Comparison of ENCODE assay signal across 8 cellular contexts in genomic region chr10:93496322-93497041, GRCh38. TPM values are rescaled to one million over a fixed set of nuclear protein-coding genes. Genes with fewer than 3 reads are reported as not detected.
DNase-seq lines count a peak whose midpoint lies in the region; ATAC-seq, FAIRE-seq and TF ChIP-seq lines count a peak whose summit lies in the region.

Gene CEP55 (plus strand): TSS chr10:93496612. CDS start chr10:93500052, 3,440 bp downstream.

- H3K18ac ChIP-seq in H1 (ENCODE audit: extremely low read depth, low read length) (peak within 1 kb of the TSS; percentile 79; the same call in 1 of the 2 replicates), mesendoderm (ENCODE audit: low read length) (peak within 1 kb of the TSS; percentile 20)

- peak; percentile 97 for ATAC-seq in GM21360 (IDR thresholded peaks at IDR 0.05; ENCODE audit: unreplicated experiment)

- H4K20me1 ChIP-seq in H1 (replicated peaks in 1 of 2; ENCODE audit: control insufficient read depth in 1 of 2, insufficient read depth in 2 of 2, low read length in 2 of 2): no peaks in the 10 kb centered on the region

- peaks cover 0 to 7% (median 0%) of the 10 kb centered on the region in 4 experiments; a peak in 1 of 8 replicates for H3K36me3 ChIP-seq in H1 (ENCODE audit: control insufficient read depth in 2 of 4, insufficient read depth in 4 of 4, low read length in 3 of 4)
- H3K36me3 ChIP-seq in mesendoderm (ENCODE audit: control insufficient read depth, insufficient read depth, low read length): no peaks in the 10 kb centered on the region

- H2BK15ac ChIP-seq in H1 (ENCODE audit: low read length) (no peak within 1 kb of the TSS), mesendoderm (replicated peaks; ENCODE audit: low read depth) (no peak within 1 kb of the TSS)

- H3K79me1 ChIP-seq in H1 (ENCODE audit: low read depth, low read length) (no peaks in the 10 kb centered on the region), mesendoderm (ENCODE audit: low read length) (no peaks in the 10 kb centered on the region)

- no peak for TF ChIP-seq EP300 in H1 (IDR thresholded peaks at IDR 0.05; ENCODE audit: borderline replicate concordance in 1 of 2, low read depth in 2 of 2, low read length in 2 of 2)

- H3K4ac ChIP-seq in H1 (replicated peaks; ENCODE audit: insufficient read length, low read depth, low read length): no peak within 1 kb of the TSS
- H3K4ac ChIP-seq in mesendoderm (ENCODE audit: low read depth, low read length): peak within 1 kb of the TSS; percentile 7

- H2BK120ac ChIP-seq in H1 (replicated peaks; ENCODE audit: low read depth, low read length) (no peak within 1 kb of the TSS), mesendoderm (ENCODE audit: low read depth, low read length) (no peak within 1 kb of the TSS)

- H3K4me1 ChIP-seq in H1 (replicated peaks in 1 of 4; ENCODE audit: control insufficient read depth in 3 of 4, insufficient read depth in 4 of 4, low read length in 3 of 4): no peaks in the 10 kb centered on the region; a peak in 1 of 7 replicates
- H3K4me1 ChIP-seq in mesendoderm (ENCODE audit: control insufficient read depth, low read depth, low read length): peaks cover 9% of the 10 kb centered on the region

- H3K23ac ChIP-seq in H1 (ENCODE audit: insufficient read length) (no peak within 1 kb of the TSS), mesendoderm (ENCODE audit: low read length) (no peak within 1 kb of the TSS)

- H3K23me2 ChIP-seq in H1 (ENCODE audit: low read depth, low read length): peaks cover 9% of the 10 kb centered on the region; the same call in 1 of the 2 replicates

- TF ChIP-seq CTCF in H1 (IDR thresholded peaks at IDR 0.05; ENCODE audit: control extremely low read depth in 1 of 3, insufficient read depth in 1 of 3, low read depth in 1 of 3, low read length in 3 of 3): no peak

- no peak within 1 kb of the TSS for H3K56ac ChIP-seq in H1 (replicated peaks; ENCODE audit: insufficient read length, low read depth, low read length)
- peak within 1 kb of the TSS; percentile 92 for H3K56ac ChIP-seq in mesendoderm (ENCODE audit: low read length)

- WGBS in H1 (ENCODE audit: extremely low coverage in 1 of 2, insufficient coverage in 1 of 2, insufficient read length in 1 of 2, insufficient replicate concordance in 2 of 2, low coverage in 1 of 2, low lambda C conversion rate in 2 of 2, missing lambda C conversion rate in 1 of 2), 2 experiments: 3% methylated on average over 55 of the region's 68 CpGs; no CpG with 5 or more reads in 1 of the 2 experiments
- WGBS in mesendoderm (ENCODE audit: extremely low coverage, insufficient coverage, low lambda C conversion rate): no CpG with 5 or more reads among the region's 68 CpGs

- CTCF ChIA-PET in H1 (lab: Charles Lee; ENCODE audit: partially characterized antibody): interaction anchor here (0.6 to 3.0 kb wide), 9 partner anchors 9 to 436 kb away, joined by 3 to 24 read pairs (median 3); partner anchors contain the start of gene MYOF

- H3K14ac ChIP-seq in H1 (ENCODE audit: insufficient read length): no peak within 1 kb of the TSS

- no peak for TF ChIP-seq RAD21 in H1 (IDR thresholded peaks at IDR 0.05 in 1 of 2, conservative IDR thresholded peaks at IDR 0.05 in 1 of 2; ENCODE audit: low read depth in 2 of 2, low read length in 2 of 2)

- H3K9ac ChIP-seq in H1 (replicated peaks in 1 of 4; ENCODE audit: extremely low read depth in 1 of 4, low read depth in 3 of 4, low read length in 3 of 4) (peak within 1 kb of the TSS in 3 of 4 experiments; percentile 54 to 64 (median 54); a peak in 6 of 7 replicates), mesendoderm (ENCODE audit: low read length) (peak within 1 kb of the TSS; percentile 87)

- H3K27me3 ChIP-seq in H1 (replicated peaks in 1 of 4; ENCODE audit: control insufficient read depth in 3 of 4, extremely low read depth in 1 of 4, insufficient read depth in 3 of 4, low read length in 3 of 4) (peaks cover 0 to 2% (median 0%) of the 10 kb centered on the region in 4 experiments; a peak in 2 of 7 replicates), mesendoderm (ENCODE audit: insufficient read depth, low read length, poor library complexity) (no peaks in the 10 kb centered on the region)

- H2BK12ac ChIP-seq in H1 (ENCODE audit: low read depth, low read length): no peak within 1 kb of the TSS

- no peak within 1 kb of the TSS for H4K91ac ChIP-seq in H1 (replicated peaks; ENCODE audit: insufficient read length, low read length)

- POLR2A ChIA-PET in H1 (lab: Charles Lee; ENCODE audit: partially characterized antibody): interaction anchor here (0.7 to 1.1 kb wide), 2 partner anchors 12 to 31 kb away, joined by 4 read pairs; no protein-coding TSS in a partner anchor

- H3K4me3 ChIP-seq in H1 (ENCODE audit: extremely low read depth in 1 of 4, insufficient read depth in 2 of 4, low read depth in 3 of 4, low read length in 4 of 4): peak within 1 kb of the TSS; percentile 73 to 79 (median 77)
- peak within 1 kb of the TSS; percentile 66 for H3K4me3 ChIP-seq in mesendoderm (ENCODE audit: low read length)

- peaks cover 0 to 14% of the 10 kb centered on the region in 2 experiments; a peak in 1 of 4 replicates for H3K79me2 ChIP-seq in H1 (ENCODE audit: control insufficient read depth in 1 of 2, insufficient read depth in 2 of 2, low read length in 2 of 2)
- peaks cover 20% of the 10 kb centered on the region for H3K79me2 ChIP-seq in mesendoderm (ENCODE audit: control insufficient read depth, insufficient read depth, low read length)

- TF ChIP-seq POLR2A in H1 (IDR thresholded peaks at IDR 0.05; ENCODE audit: control extremely low read depth in 1 of 2, low read depth in 2 of 2, low read length in 2 of 2): peak in 1 of 2 experiments; percentile 77; a peak in 2 of 3 replicates

- H4K8ac ChIP-seq in H1 (ENCODE audit: extremely low read depth, insufficient read depth, low read length) (peak within 1 kb of the TSS; percentile 86), mesendoderm (ENCODE audit: low read depth, low read length) (no peak within 1 kb of the TSS)

- no peaks in the 10 kb centered on the region for H3K9me3 ChIP-seq in H1 (ENCODE audit: insufficient read depth in 2 of 2, low read depth in 1 of 2, low read length in 1 of 2)

- no peak within 1 kb of the TSS for H3K27ac ChIP-seq in H1 (ENCODE audit: low read depth, low read length)
- peak within 1 kb of the TSS; percentile 74 for H3K27ac ChIP-seq in mesendoderm (ENCODE audit: low read depth, low read length)

- H2AK5ac ChIP-seq in H1 (ENCODE audit: low read depth, low read length) (no peak within 1 kb of the TSS), mesendoderm (ENCODE audit: low read length) (no peak within 1 kb of the TSS)

- H2BK20ac ChIP-seq in H1 (ENCODE audit: low read length): no peak within 1 kb of the TSS

- peak within 1 kb of the TSS; percentile 91 to 95 for H3K4me2 ChIP-seq in H1 (ENCODE audit: insufficient read depth in 1 of 2, low read depth in 2 of 2, low read length in 2 of 2)
- H3K4me2 ChIP-seq in mesendoderm (ENCODE audit: low read length): peak within 1 kb of the TSS; percentile 86

- FAIRE-seq in H1 (lab: Jason Lieb, UNC): no peak

- no peak within 1 kb of the TSS for H4K5ac ChIP-seq in H1 (ENCODE audit: insufficient read length, low read depth, low read length)
- H4K5ac ChIP-seq in mesendoderm (ENCODE audit: low read length): no peak within 1 kb of the TSS

- DNase-seq in COLO668 (lab: John Stamatoyannopoulos, UW; ENCODE audit: unreplicated experiment) (peak; percentile 94), HT1080 (ENCODE audit: low read depth) (peak; percentile 96), NOMO-1 (lab: John Stamatoyannopoulos, UW; ENCODE audit: unreplicated experiment in 2 of 2) (peak; percentile 95), H1 (ENCODE audit: low read depth in 1 of 2, low spot score in 2 of 2) (peak; percentile 73 to 95), mesendoderm (peak; percentile 98)
- DNase-seq in activated CD8-positive, alpha-beta memory T cell treated with anti-CD3 and anti-CD28 coated beads for 24 hours: peak; percentile 97
- DNase-seq in stimulated activated CD8-positive, alpha-beta memory T cell treated with anti-CD3 and anti-CD28 coated beads, Interleukin-12 subunit alpha, Interleukin-12 subunit beta, amount 100 ng/mL, for 4 hours (ENCODE audit: low read depth): peak; percentile 90

- peak within 1 kb of the TSS; percentile 92; the same call in 1 of the 2 replicates for H2AFZ ChIP-seq in H1 (ENCODE audit: low read length)

- H2BK5ac ChIP-seq in H1 (ENCODE audit: low read depth, low read length): no peak within 1 kb of the TSS
- peak within 1 kb of the TSS; percentile 57 for H2BK5ac ChIP-seq in mesendoderm (ENCODE audit: low read length)

TF ChIP-seq in H1, 55 proteins besides CTCF, POLR2A, EP300 and RAD21 (continues in another document):
- 0 out of 2 replicates have a peak, but pooled peaks have one; percentile 40 for TF ChIP-seq KDM5A (IDR thresholded peaks at IDR 0.05; ENCODE audit: low read length)
- TF ChIP-seq SP1 (IDR thresholded peaks at IDR 0.05; ENCODE audit: low read depth, low read length): 0 out of 2 replicates have a peak, but pooled peaks have one; percentile 29
- 0 out of 2 replicates have a peak, but pooled peaks have one; percentile 10 for TF ChIP-seq FOSL1 (IDR thresholded peaks at IDR 0.05; ENCODE audit: insufficient read depth, low read depth, low read length)
- peak; percentile 82 for TF ChIP-seq PHF8 (conservative IDR thresholded peaks at IDR 0.05; ENCODE audit: low read depth, low read length)
- TF ChIP-seq SIN3A (conservative IDR thresholded peaks at IDR 0.05 in 1 of 2, IDR thresholded peaks at IDR 0.05 in 1 of 2; ENCODE audit: low read depth in 1 of 2, low read length in 2 of 2): peak in 1 of 2 experiments; percentile 65; a peak in 1 of 4 replicates
- TF ChIP-seq YY1 (IDR thresholded peaks at IDR 0.05; ENCODE audit: low read depth, low read length): no peak
- TF ChIP-seq HDAC6 (IDR thresholded peaks at IDR 0.05; ENCODE audit: low read depth, low read length): no peak
- TF ChIP-seq SP2 (IDR thresholded peaks at IDR 0.05; ENCODE audit: low read length): no peak
- peak; percentile 80 for TF ChIP-seq KDM4A (IDR thresholded peaks at IDR 0.05; ENCODE audit: low read depth, low read length, severe bottlenecking)
- peak; percentile 69 for TF ChIP-seq TAF1 (IDR thresholded peaks at IDR 0.05; ENCODE audit: low read depth, low read length)

RNA-seq across cellular contexts. Expression of gene CEP55, which starts in this region (rescaled TPM):
- total RNA-seq in HT1080 (2014; rRNA removed; shearing (Covaris generic)): 86.3 and 87.3 TPM in 2 replicates
- polyA plus RNA-seq in HT1080 (2015; cell fraction: cytosol; rRNA removed): 65.3 and 71.0 TPM in 2 replicates
- polyA plus RNA-seq in HT1080 (2015; cell fraction: nucleus; rRNA removed): 41.7 and 49.9 TPM in 2 replicates
- 18.9 and 19.6 TPM in 2 replicates for total RNA-seq in H1 (2021; fragmentation: NEBNext Ultra II Directional; extraction: Animal tissue kit (Norgen Biotek cat#: 25700))
- 3.5 and 7.0 TPM in 2 replicates for polyA plus RNA-seq in H1 (2011; rRNA removed)
- 9.1 TPM for polyA plus RNA-seq in H1 (2011; cell fraction: cytosol; rRNA removed)
- 3.5 TPM for polyA plus RNA-seq in H1 (2011; cell fraction: nucleus; rRNA removed)
- polyA plus RNA-seq in H1 (2012, experiment 1 of 2): 8.7 to 16.4 TPM (median 10.0 TPM) in 4 replicates
- 1.7 TPM for polyA plus RNA-seq in H1 (2012, experiment 2 of 2)
- polyA plus RNA-seq in H1 (2013, experiment 1 of 2): 17.5 TPM
- polyA plus RNA-seq in H1 (2013, experiment 2 of 2): 16.7 TPM
- 6.8 and 7.5 TPM in 2 replicates for polyA minus RNA-seq in H1 (2011; rRNA and poly(A)+ RNA removed)
- 7.0 TPM for polyA minus RNA-seq in H1 (2011; cell fraction: cytosol; rRNA and poly(A)+ RNA removed)
- 14.3 TPM for polyA minus RNA-seq in H1 (2011; cell fraction: nucleus; rRNA and poly(A)+ RNA removed)
- polyA plus RNA-seq in mesendoderm (2013, experiment 1 of 2): 26.7 TPM
- polyA plus RNA-seq in mesendoderm (2013, experiment 2 of 2): 27.1 TPM
